In genomic region chr11:23688835-23689234, GRCh38 we compare ENCODE assay signal across 18 cellular contexts.
DNase-seq lines count a peak whose midpoint lies in the region; ATAC-seq, FAIRE-seq and TF ChIP-seq lines count a peak whose summit lies in the region.
"Had no signal": no experiment of that assay in that cellular context is flagged by ENCODE, and none has a peak within 500 bp of the region (broad histone marks: within the 10 kb centered on the region; RNA-seq: fewer than 3 reads in every experiment).

No MANE protein-coding gene starts in this region.

- H3K18ac ChIP-seq in mesenchymal stem cell (ENCODE audit: low read depth in 1 of 2, low read length in 2 of 2), result no peak overlapping the region

- DNase-seq in DND-41 (peak; percentile 28), LHCN-M2 (ENCODE audit: low read depth) (peak; percentile 81), astrocyte (ENCODE audit: low read depth) (peak; percentile 15), mesenchymal stem cell (peak; percentile 89), ACHN (no peak), gastrocnemius medialis (no peak)
- no peak for DNase-seq in activated CD4-positive, alpha-beta memory T cell treated with anti-CD3 and anti-CD28 coated beads, Interleukin-2, amount 10 ng/mL, durations not matched to agents 7 days and 5 days
- no peak for DNase-seq in stimulated activated CD4-positive, alpha-beta T cell treated with anti-CD3 and anti-CD28 coated beads, Interleukin-4, amount 100 ng/mL, for 4 hours
- DNase-seq: activated CD8-positive, alpha-beta T cell treated with anti-CD3 and anti-CD28 coated beads for 36 hours; body of pancreas; effector memory CD4-positive, alpha-beta T cell; left cardiac atrium; NCI-H1694 treated with DMSO at 0.1 percent for 48 hours; NCI-H524; T-helper 9 cell; thyroid gland had no signal

- no peak overlapping the region for H3K4ac ChIP-seq in mesenchymal stem cell (ENCODE audit: low read depth in 1 of 2, low read length in 2 of 2)

- POLR2A ChIA-PET in activated CD4-positive, alpha-beta memory T cell treated with anti-CD3 and anti-CD28 coated beads, Interleukin-2, amount 10 ng/mL, durations not matched to agents 7 days and 5 days (lab: Charles Lee), result no interaction called here

- H3K9me3 Mint-ChIP-seq in astrocyte (ENCODE audit: unreplicated experiment), result no peaks in the 10 kb centered on the region
- H3K9me3 Mint-ChIP-seq in activated CD4-positive, alpha-beta memory T cell treated with anti-CD3 and anti-CD28 coated beads, Interleukin-2, amount 10 ng/mL, durations not matched to agents 7 days and 5 days, result peaks cover 2% of the 10 kb centered on the region

- no peak overlapping the region for H2BK12ac ChIP-seq in mesenchymal stem cell (ENCODE audit: low read length in 2 of 2)

- CTCF ChIA-PET in activated CD4-positive, alpha-beta memory T cell treated with anti-CD3 and anti-CD28 coated beads, Interleukin-2, amount 10 ng/mL, durations not matched to agents 7 days and 5 days (lab: Charles Lee), result no interaction called here

- H3K4me1 Mint-ChIP-seq in astrocyte (ENCODE audit: low read depth, unreplicated experiment), result peaks cover 7% of the 10 kb centered on the region
- no peaks in the 10 kb centered on the region for H3K4me1 Mint-ChIP-seq in activated CD4-positive, alpha-beta memory T cell treated with anti-CD3 and anti-CD28 coated beads, Interleukin-2, amount 10 ng/mL, durations not matched to agents 7 days and 5 days
- H3K4me1 Mint-ChIP-seq: activated T-helper 17 cell treated with anti-CD3 and anti-CD28 coated beads, Interleukin-2, amount 50 U/mL, for 72 hours; B cell had no signal

- H4K91ac ChIP-seq in mesenchymal stem cell (ENCODE audit: low read length), result no peak overlapping the region

- H2BK5ac ChIP-seq in mesenchymal stem cell (ENCODE audit: low read depth, low read length, poor library complexity, severe bottlenecking), result no peak overlapping the region

- in situ Hi-C loops in ACHN (cut with HindIII; ENCODE audit: low pct_ligation_motif_present, low pct_unique_long_range_greater_than_20kb, low sequenced_read_pairs) (no loop called here), gastrocnemius medialis (cut with MboI; ENCODE audit: low sequenced_read_pairs in 4 of 4) (no loop called here)

- H3K4me3 ChIP-seq in DND-41 (ENCODE audit: low read depth in 1 of 2, low read length in 2 of 2) (peak overlapping the region in 1 of 2 experiments; percentile 22; a peak in 2 of 4 replicates), astrocyte (ENCODE audit: insufficient read depth, low read depth, low read length) (no peak overlapping the region), mesenchymal stem cell (ENCODE audit: insufficient read depth in 1 of 2, low read depth in 1 of 2, low read length in 2 of 2) (no peak overlapping the region), gastrocnemius medialis (no peak overlapping the region)
- H3K4me3 ChIP-seq: body of pancreas, thyroid gland had no signal

- peak overlapping the region; percentile 61 for H2AFZ ChIP-seq in DND-41 (ENCODE audit: low read depth, low read length)
- H2AFZ ChIP-seq in astrocyte (ENCODE audit: low read depth, low read length), result no peak overlapping the region
- H2AFZ ChIP-seq in mesenchymal stem cell (ENCODE audit: low read depth, low read length), result no peak overlapping the region

- no peak overlapping the region for H3K14ac ChIP-seq in mesenchymal stem cell (ENCODE audit: low read length in 2 of 2)

- H3K27me3 ChIP-seq in DND-41 (ENCODE audit: insufficient read depth, low read length, poor library complexity) (no peaks in the 10 kb centered on the region), astrocyte (ENCODE audit: insufficient read depth, low read length) (no peaks in the 10 kb centered on the region), mesenchymal stem cell (ENCODE audit: control insufficient read depth in 1 of 2, insufficient read depth in 1 of 2, low read length in 2 of 2) (no peaks in the 10 kb centered on the region), gastrocnemius medialis (no peaks in the 10 kb centered on the region)
- H3K27me3 ChIP-seq: body of pancreas, thyroid gland had no signal

- H3K36me3 ChIP-seq in DND-41 (ENCODE audit: insufficient read depth, low read length) (no peaks in the 10 kb centered on the region), astrocyte (ENCODE audit: insufficient read depth, low read length) (no peaks in the 10 kb centered on the region), mesenchymal stem cell (ENCODE audit: control insufficient read depth in 1 of 2, insufficient read depth in 2 of 2, low read depth in 1 of 2, low read length in 2 of 2) (no peaks in the 10 kb centered on the region), gastrocnemius medialis (no peaks in the 10 kb centered on the region)
- H3K36me3 ChIP-seq: thyroid gland had no signal

- ATAC-seq in DND-41 (ENCODE audit: insufficient read depth, low read depth) (peak; percentile 92), gastrocnemius medialis (no peak)
- ATAC-seq: activated CD8-positive, alpha-beta T cell treated with anti-CD3 and anti-CD28 coated beads for 36 hours; activated T-helper 17 cell treated with anti-CD3 and anti-CD28 coated beads, Interleukin-2, amount 50 U/mL, for 72 hours; body of pancreas; left cardiac atrium had no signal

- no peak for TF ChIP-seq POLR2A in gastrocnemius medialis (IDR thresholded peaks at IDR 0.05)

- no peak for FAIRE-seq in astrocyte (lab: Jason Lieb, UNC)

- TF ChIP-seq CTCF in DND-41 (IDR thresholded peaks at IDR 0.05; ENCODE audit: borderline replicate concordance, extremely low read depth, low read length, poor library complexity, severe bottlenecking) (no peak), astrocyte (IDR thresholded peaks at IDR 0.05; ENCODE audit: insufficient read depth, low read depth, low read length) (no peak), gastrocnemius medialis (IDR thresholded peaks at IDR 0.05 in 4 of 5, conservative IDR thresholded peaks at IDR 0.05 in 1 of 5) (no peak)

- H3K23ac ChIP-seq in mesenchymal stem cell (ENCODE audit: low read length in 2 of 2), result no peak overlapping the region

- no peak overlapping the region for H3K27ac Mint-ChIP-seq in astrocyte (ENCODE audit: unreplicated experiment)
- H3K27ac Mint-ChIP-seq in activated CD4-positive, alpha-beta memory T cell treated with anti-CD3 and anti-CD28 coated beads, Interleukin-2, amount 10 ng/mL, durations not matched to agents 7 days and 5 days, result no peak overlapping the region
- H3K27ac Mint-ChIP-seq: activated CD8-positive, alpha-beta T cell treated with anti-CD3 and anti-CD28 coated beads for 36 hours; activated T-helper 17 cell treated with anti-CD3 and anti-CD28 coated beads, Interleukin-2, amount 50 U/mL, for 72 hours; B cell had no signal

- H3K36me3 Mint-ChIP-seq in astrocyte (ENCODE audit: low read depth, unreplicated experiment), result no peaks in the 10 kb centered on the region
- no peaks in the 10 kb centered on the region for H3K36me3 Mint-ChIP-seq in activated CD4-positive, alpha-beta memory T cell treated with anti-CD3 and anti-CD28 coated beads, Interleukin-2, amount 10 ng/mL, durations not matched to agents 7 days and 5 days (ENCODE audit: low read depth)

- no peak overlapping the region for H2BK15ac ChIP-seq in mesenchymal stem cell (ENCODE audit: low read depth, poor library complexity, severe bottlenecking)

- no peak overlapping the region for H2AK5ac ChIP-seq in mesenchymal stem cell (ENCODE audit: low read length, severe bottlenecking)

- 24% methylated on average over 3 of the region's 4 CpGs for WGBS in mesenchymal stem cell

- intact Hi-C loops in gastrocnemius medialis (cut with DNase I; ENCODE audit: low total_unique reads), result no loop called here

- H4K20me1 ChIP-seq in DND-41 (ENCODE audit: insufficient read depth, low read length) (no peaks in the 10 kb centered on the region), astrocyte (ENCODE audit: insufficient read depth, low read length) (no peaks in the 10 kb centered on the region)

- no peak overlapping the region for H4K8ac ChIP-seq in mesenchymal stem cell (ENCODE audit: low read length)

- no peaks in the 10 kb centered on the region for H3K79me1 ChIP-seq in mesenchymal stem cell (replicated peaks; ENCODE audit: low read length, poor library complexity, severe bottlenecking)

- H3K4me1 ChIP-seq in DND-41 (ENCODE audit: insufficient read depth, low read length), result peaks cover 58% of the 10 kb centered on the region
- no peaks in the 10 kb centered on the region for H3K4me1 ChIP-seq in astrocyte (ENCODE audit: insufficient read depth, low read length)
- H3K4me1 ChIP-seq in mesenchymal stem cell (ENCODE audit: control insufficient read depth, insufficient read depth, low read depth, low read length), result no peaks in the 10 kb centered on the region
- H3K4me1 ChIP-seq in gastrocnemius medialis, result no peaks in the 10 kb centered on the region
- H3K4me1 ChIP-seq: body of pancreas, thyroid gland had no signal

- no peak overlapping the region for H2BK120ac ChIP-seq in mesenchymal stem cell (ENCODE audit: low read depth, low read length)

- H3K79me2 ChIP-seq in DND-41 (ENCODE audit: insufficient read depth, low read length), result no peaks in the 10 kb centered on the region
- no peaks in the 10 kb centered on the region for H3K79me2 ChIP-seq in astrocyte (ENCODE audit: insufficient read depth, low read length)

- peak overlapping the region; percentile 86 for H3K27ac ChIP-seq in DND-41 (ENCODE audit: low read length)
- no peak overlapping the region for H3K27ac ChIP-seq in astrocyte (ENCODE audit: low read depth, low read length)
- H3K27ac ChIP-seq in mesenchymal stem cell (ENCODE audit: low read length, poor library complexity, severe bottlenecking), result peak overlapping the region; percentile 35
- no peak overlapping the region for H3K27ac ChIP-seq in gastrocnemius medialis
- H3K27ac ChIP-seq: body of pancreas, thyroid gland had no signal

- H3K9ac ChIP-seq in DND-41 (ENCODE audit: low read depth, low read length) (peak overlapping the region; percentile 34; the same call in 1 of the 2 replicates), astrocyte (ENCODE audit: low read length) (no peak overlapping the region), mesenchymal stem cell (ENCODE audit: low read length) (no peak overlapping the region)

- no peaks in the 10 kb centered on the region for H3K27me3 Mint-ChIP-seq in astrocyte (ENCODE audit: low read depth, unreplicated experiment)
- H3K27me3 Mint-ChIP-seq in activated CD4-positive, alpha-beta memory T cell treated with anti-CD3 and anti-CD28 coated beads, Interleukin-2, amount 10 ng/mL, durations not matched to agents 7 days and 5 days, result no peaks in the 10 kb centered on the region
- H3K27me3 Mint-ChIP-seq: activated CD8-positive, alpha-beta T cell treated with anti-CD3 and anti-CD28 coated beads for 36 hours; activated T-helper 17 cell treated with anti-CD3 and anti-CD28 coated beads, Interleukin-2, amount 50 U/mL, for 72 hours; B cell had no signal

- no peaks in the 10 kb centered on the region for H3K9me3 ChIP-seq in DND-41 (ENCODE audit: insufficient read depth, low read length, severe bottlenecking)
- no peaks in the 10 kb centered on the region for H3K9me3 ChIP-seq in astrocyte (ENCODE audit: insufficient read depth, low read depth, low read length)
- H3K9me3 ChIP-seq in mesenchymal stem cell (ENCODE audit: control insufficient read depth, low read length), result no peaks in the 10 kb centered on the region
- H3K9me3 ChIP-seq in gastrocnemius medialis, result no peaks in the 10 kb centered on the region
- H3K9me3 ChIP-seq: body of pancreas, thyroid gland had no signal

- peak overlapping the region; percentile 36; the same call in 1 of the 2 replicates for H3K4me2 ChIP-seq in DND-41 (ENCODE audit: insufficient read depth, low read length)
- peak overlapping the region; percentile 27 for H3K4me2 ChIP-seq in astrocyte (ENCODE audit: low read length)
- no peak overlapping the region for H3K4me2 ChIP-seq in mesenchymal stem cell (ENCODE audit: low read length, poor library complexity, severe bottlenecking)

- H3K4me3 Mint-ChIP-seq in astrocyte (ENCODE audit: unreplicated experiment), result no peak overlapping the region
- H3K4me3 Mint-ChIP-seq in activated CD4-positive, alpha-beta memory T cell treated with anti-CD3 and anti-CD28 coated beads, Interleukin-2, amount 10 ng/mL, durations not matched to agents 7 days and 5 days, result no peak overlapping the region
- H3K4me3 Mint-ChIP-seq: activated CD8-positive, alpha-beta T cell treated with anti-CD3 and anti-CD28 coated beads for 36 hours; activated T-helper 17 cell treated with anti-CD3 and anti-CD28 coated beads, Interleukin-2, amount 50 U/mL, for 72 hours; B cell had no signal

Comparison
In these comparisons a context has a peak if more than half of its experiments do, and no peak if none do; other contexts are left out.
1. DNase-seq: peak in DND-41 (single experiment), LHCN-M2 (single experiment), astrocyte (single experiment) and mesenchymal stem cell (single experiment); none in ACHN (single experiment), gastrocnemius medialis (0 of 2), activated CD4-positive, alpha-beta memory T cell treated with anti-CD3 and anti-CD28 coated beads, Interleukin-2, amount 10 ng/mL, durations not matched to agents 7 days and 5 days (single experiment) and stimulated activated CD4-positive, alpha-beta T cell treated with anti-CD3 and anti-CD28 coated beads, Interleukin-4, amount 100 ng/mL, for 4 hours (0 of 2).
2. H3K27ac ChIP-seq: peak in DND-41 (single experiment) and mesenchymal stem cell (single experiment); none in astrocyte (single experiment) and gastrocnemius medialis (0 of 4).